In the genomic region with DNA sequence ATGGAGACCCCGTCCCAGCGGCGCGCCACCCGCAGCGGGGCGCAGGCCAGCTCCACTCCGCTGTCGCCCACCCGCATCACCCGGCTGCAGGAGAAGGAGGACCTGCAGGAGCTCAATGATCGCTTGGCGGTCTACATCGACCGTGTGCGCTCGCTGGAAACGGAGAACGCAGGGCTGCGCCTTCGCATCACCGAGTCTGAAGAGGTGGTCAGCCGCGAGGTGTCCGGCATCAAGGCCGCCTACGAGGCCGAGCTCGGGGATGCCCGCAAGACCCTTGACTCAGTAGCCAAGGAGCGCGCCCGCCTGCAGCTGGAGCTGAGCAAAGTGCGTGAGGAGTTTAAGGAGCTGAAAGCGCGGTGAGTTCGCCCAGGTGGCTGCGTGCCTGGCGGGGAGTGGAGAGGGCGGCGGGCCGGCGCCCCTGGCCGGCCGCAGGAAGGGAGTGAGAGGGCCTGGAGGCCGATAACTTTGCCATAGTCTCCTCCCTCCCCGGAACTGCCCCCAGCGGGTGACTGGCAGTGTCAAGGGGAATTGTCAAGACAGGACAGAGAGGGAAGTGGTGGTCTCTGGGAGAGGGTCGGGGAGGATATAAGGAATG, we compare ENCODE assay signal across 8 cellular contexts. TPM values are rescaled to one million over a fixed set of nuclear protein-coding genes. Genes with fewer than 3 reads are reported as not detected.
DNase-seq lines count a peak whose midpoint lies in the region; ATAC-seq and TF ChIP-seq lines count a peak whose summit lies in the region.

No MANE protein-coding gene starts in this region.

- H3K36me3 ChIP-seq in brain microvascular endothelial cell (replicated peaks) = peaks cover 9% of the 10 kb centered on the region
- H3K36me3 ChIP-seq in stomach = peaks cover 0 to 15% (median 0%) of the 10 kb centered on the region in 4 donors

- peak; percentile 25 for ATAC-seq in GM19438 (IDR thresholded peaks at IDR 0.05; ENCODE audit: low read depth, unreplicated experiment)

- peak overlapping the region; percentile 80 for H3K27ac ChIP-seq in brain microvascular endothelial cell
- peak overlapping the region; percentile 91 to 99 (median 93) for H3K27ac ChIP-seq in stomach

- H3K27me3 ChIP-seq in brain microvascular endothelial cell (replicated peaks) = no peaks in the 10 kb centered on the region
- no peaks in the 10 kb centered on the region for H3K27me3 ChIP-seq in stomach

- intact Hi-C loops in stomach (cut with DNase I; ENCODE audit: low total_unique reads) = no loop called here

- TF ChIP-seq POLR2A in stomach (IDR thresholded peaks at IDR 0.05) = no peak

- no peak for TF ChIP-seq EP300 in stomach (IDR thresholded peaks at IDR 0.05)

- H3K4me1 ChIP-seq in stomach = peaks cover 46 to 79% (median 54%) of the 10 kb centered on the region in 4 donors

- DNase-seq in AG10803 (ENCODE audit: low read depth) (no peak), NCI-H69 (lab: John Stamatoyannopoulos, UW) (peak; percentile 68), brain microvascular endothelial cell (no peak), kidney tubule cell (ENCODE audit: low spot score) (peak; percentile 51), stomach (peak; percentile 57), middle frontal gyrus (ENCODE audit: extremely low spot score, low spot score) (no peak), NCI-H446 (lab: John Stamatoyannopoulos, UW) (no peak)

- no peaks in the 10 kb centered on the region for H3K9me3 ChIP-seq in stomach

- no peak for TF ChIP-seq CTCF in AG10803 (conservative IDR thresholded peaks at IDR 0.05; ENCODE audit: low read length)
- no peak for TF ChIP-seq CTCF in brain microvascular endothelial cell (IDR thresholded peaks at IDR 0.05; ENCODE audit: low read depth, low read length, missing control alignments)
- TF ChIP-seq CTCF in stomach (IDR thresholded peaks at IDR 0.05) = no peak

- in situ Hi-C loops in brain microvascular endothelial cell (cut with HindIII; ENCODE audit: low pct_ligation_motif_present, low sequenced_read_pairs) = no loop called here

- 0% methylated on average over 33 to 49 of the region's 49 CpGs for WGBS in stomach, 5 donors

- H3K4me3 ChIP-seq in AG10803 (ENCODE audit: low read length) (peak overlapping the region; percentile 100), brain microvascular endothelial cell (ENCODE audit: low read depth, low read length) (peak overlapping the region; percentile 100), stomach (peak overlapping the region; percentile 72 to 100 (median 93))

RNA-seq across cellular contexts. Expression of gene LMNA, which starts 0.5 kb away (rescaled TPM):
- 100 to 1,000 TPM in 4 of 5 donors, 10 to 100 TPM in 1; 53.1 to 630 (median 318) TPM for total RNA-seq in stomach
- 100 to 1,000 TPM; 108 to 201 (median 132) TPM for polyA plus RNA-seq in stomach

RNA-seq across cellular contexts. Expression of gene MEX3A, which starts 32.8 kb away (rescaled TPM):
- 10 to 100 TPM in 1 of 5 donors, 1 to 10 TPM in 2, not detected in 2; 1.5 to 11.0 (median 1.6) TPM for total RNA-seq in stomach
- 1 to 10 TPM in 1 of 3 donors, under 1 TPM in 1, not detected in 1; 0.25 to 1.1 TPM for polyA plus RNA-seq in stomach

RNA-seq across cellular contexts. Expression of gene SEMA4A, which starts 38.4 kb away (rescaled TPM):
- total RNA-seq in stomach = 10 to 100 TPM in 2 of 5 donors, 1 to 10 TPM in 3; 2.6 to 23.3 (median 8.5) TPM
- 10 to 100 TPM in 1 of 3 donors, 1 to 10 TPM in 2; 4.1 to 13.9 (median 4.7) TPM for polyA plus RNA-seq in stomach

RNA-seq across cellular contexts. Expression of gene RAB25, which starts 54.1 kb away (rescaled TPM):
- total RNA-seq in stomach = 100 to 1,000 TPM in 3 of 5 donors, 10 to 100 TPM in 2; 36.7 to 249 (median 216) TPM
- 100 to 1,000 TPM; 126 to 267 (median 168) TPM for polyA plus RNA-seq in stomach

Comparison
In these comparisons a context has a peak if more than half of its experiments do, and no peak if none do; other contexts are left out.
1. DNase-seq: peak in NCI-H69 (single experiment), kidney tubule cell (single experiment) and stomach (single experiment); none in AG10803 (single experiment), brain microvascular endothelial cell (single experiment), middle frontal gyrus (single experiment) and NCI-H446 (0 of 2).
2. Peak in every context shown above with its lines, with median percentiles within 50 percentile points of each other: H3K4me3 ChIP-seq.